21 cellular contexts compared by ENCODE assay signal in the genomic region with DNA sequence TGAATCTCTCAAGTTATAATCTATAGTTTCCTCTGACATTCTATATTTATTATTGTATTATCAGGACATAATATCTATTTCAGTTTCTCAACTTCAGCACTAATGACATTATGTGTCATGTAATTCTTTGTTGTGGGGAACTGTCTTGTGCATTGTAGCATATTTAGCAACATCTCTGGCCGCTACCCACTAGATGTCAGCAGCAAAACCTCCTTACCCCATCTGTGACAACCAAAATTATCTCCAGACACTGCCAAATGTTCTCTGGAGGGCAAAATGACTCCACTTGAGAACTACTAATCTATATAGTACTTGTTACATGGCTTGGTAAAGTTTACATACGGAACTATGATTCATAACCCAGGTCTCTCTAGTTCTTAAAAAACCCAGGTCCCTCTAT.
DNase-seq lines count a peak whose midpoint lies in the region; ATAC-seq and TF ChIP-seq lines count a peak whose summit lies in the region.
"Had no signal": no experiment of that assay in that cellular context is flagged by ENCODE, and none has a peak within 500 bp of the region (broad histone marks: within the 10 kb centered on the region; RNA-seq: fewer than 3 reads in every experiment).

No MANE protein-coding gene starts in this region.

- H3K23ac ChIP-seq in mesendoderm (ENCODE audit: low read length): no peak overlapping the region

- no peaks in the 10 kb centered on the region for H3K27me3 ChIP-seq in mesendoderm (ENCODE audit: insufficient read depth, low read length, poor library complexity)
- H3K27me3 ChIP-seq: neutrophil, SJSA1 had no signal

- H3K4me3 ChIP-seq in astrocyte of the cerebellum (ENCODE audit: low read depth, low read length) (no peak overlapping the region), mesendoderm (ENCODE audit: low read length) (no peak overlapping the region)
- H3K4me3 ChIP-seq: SJSA1 had no signal

- no peak overlapping the region for H3K4ac ChIP-seq in mesendoderm (ENCODE audit: low read depth, low read length)

- no peaks in the 10 kb centered on the region for H3K36me3 ChIP-seq in mesendoderm (ENCODE audit: control insufficient read depth, insufficient read depth, low read length)
- H3K36me3 ChIP-seq: neutrophil, SJSA1 had no signal

- H4K5ac ChIP-seq in mesendoderm (ENCODE audit: low read length): no peak overlapping the region

- H2BK120ac ChIP-seq in mesendoderm (ENCODE audit: low read depth, low read length): no peak overlapping the region

- H3K4me2 ChIP-seq in mesendoderm (ENCODE audit: low read length): no peak overlapping the region

- no peak overlapping the region for H3K27ac ChIP-seq in mesendoderm (ENCODE audit: low read depth, low read length)
- H3K27ac ChIP-seq: neutrophil, SJSA1 had no signal

- no CpG with 5 or more reads among the region's 2 CpGs for WGBS in mesendoderm (ENCODE audit: extremely low coverage, insufficient coverage, low lambda C conversion rate)

- H3K4me1 ChIP-seq in mesendoderm (ENCODE audit: control insufficient read depth, low read depth, low read length): no peaks in the 10 kb centered on the region
- H3K4me1 ChIP-seq: SJSA1 had no signal

- H3K56ac ChIP-seq in mesendoderm (ENCODE audit: low read length): no peak overlapping the region

- in situ Hi-C loops in astrocyte of the cerebellum (cut with HindIII; ENCODE audit: low sequenced_read_pairs): no loop called here

- no peaks in the 10 kb centered on the region for H3K79me1 ChIP-seq in mesendoderm (ENCODE audit: low read length)

- H3K9ac ChIP-seq in mesendoderm (ENCODE audit: low read length): no peak overlapping the region

- no peak overlapping the region for H2BK15ac ChIP-seq in mesendoderm (replicated peaks; ENCODE audit: low read depth)

- DNase-seq in NCI-H748 (lab: John Stamatoyannopoulos, UW; ENCODE audit: unreplicated experiment) (peak; percentile 11), NCI-H748 treated with DMSO at 0.1 percent for 48 hours (lab: John Stamatoyannopoulos, UW) (no peak), NCI-H1105 (lab: John Stamatoyannopoulos, UW) (peak; percentile 1), astrocyte of the cerebellum (ENCODE audit: low read depth) (no peak), mesendoderm (peak; percentile 37), left lobe of liver (ENCODE audit: low spot score) (no peak)
- no peak for DNase-seq in stimulated activated naive CD4-positive, alpha-beta T cell treated with Interleukin-2 at 50 U/mL for 16 hours (lab: John Stamatoyannopoulos, UW)
- DNase-seq: activated CD4-positive, alpha-beta T cell treated with anti-CD3 and anti-CD28 coated beads for 36 hours; activated CD8-positive, alpha-beta memory T cell treated with anti-CD3 and anti-CD28 coated beads, Interleukin-2, amount 50 U/mL, for 48 hours; activated naive CD4-positive, alpha-beta T cell treated with Interleukin-2 at 50 U/mL for 16 hours; erythroblast; GF-D8; hippocampal formation; kidney glomerular epithelial cell; midbrain; right cardiac atrium; stimulated activated CD4-positive, alpha-beta T cell treated with anti-CD3 and anti-CD28 coated beads, Interleukin-2, amount 100 ng/mL, for 24 hours; T1000 had no signal

- H2AK5ac ChIP-seq in mesendoderm (ENCODE audit: low read length): no peak overlapping the region

- no peak overlapping the region for H2BK5ac ChIP-seq in mesendoderm (ENCODE audit: low read length)

- TF ChIP-seq CTCF in astrocyte of the cerebellum (IDR thresholded peaks at IDR 0.05; ENCODE audit: low read depth, low read length, missing control alignments): peak; percentile 12

- H4K8ac ChIP-seq in mesendoderm (ENCODE audit: low read depth, low read length): no peak overlapping the region

- no peak overlapping the region for H3K18ac ChIP-seq in mesendoderm (ENCODE audit: low read length)

- no peaks in the 10 kb centered on the region for H3K79me2 ChIP-seq in mesendoderm (ENCODE audit: control insufficient read depth, insufficient read depth, low read length)

- ATAC-seq in left lobe of liver (no peak), GM21390 (IDR thresholded peaks at IDR 0.05; ENCODE audit: unreplicated experiment) (no peak)
- ATAC-seq: activated CD4-positive, alpha-beta T cell treated with anti-CD3 and anti-CD28 coated beads for 36 hours; right cardiac atrium had no signal

Comparison
In these comparisons a context has a peak if more than half of its experiments do, and no peak if none do; other contexts are left out.
1. DNase-seq: peak in NCI-H748 (single experiment), NCI-H1105 (single experiment) and mesendoderm (single experiment); none in NCI-H748 treated with DMSO at 0.1 percent for 48 hours (single experiment), astrocyte of the cerebellum (single experiment), left lobe of liver (single experiment) and stimulated activated naive CD4-positive, alpha-beta T cell treated with Interleukin-2 at 50 U/mL for 16 hours (single experiment).